ENCODE assay signal across 15 cellular contexts in the genomic region with DNA sequence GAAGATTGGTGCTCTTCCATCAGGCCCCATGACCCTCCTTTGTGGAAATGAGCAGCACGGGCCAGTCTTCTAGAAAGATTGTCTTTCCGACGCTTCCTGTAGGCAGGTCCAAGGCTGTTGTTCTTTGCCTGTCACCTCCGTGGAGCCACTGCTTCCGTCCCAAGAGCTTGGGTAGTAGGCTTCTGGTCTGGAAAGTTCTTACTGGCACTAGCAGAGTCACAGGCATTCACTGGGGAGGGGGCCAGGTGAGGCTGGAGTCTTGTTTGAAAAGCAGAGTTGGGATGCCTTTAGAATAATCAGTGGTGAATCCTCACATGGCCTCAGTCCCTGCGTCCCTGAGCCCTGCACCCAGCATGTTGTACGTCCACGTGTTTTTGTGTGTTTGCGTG.
A peak's percentile ranks its signal among the peaks of the same experiment; 100 is the strongest.
DNase-seq lines count a peak whose midpoint lies in the region; FAIRE-seq and TF ChIP-seq lines count a peak whose summit lies in the region.
"Had no signal": no experiment of that assay in that cellular context is flagged by ENCODE, and none has a peak within 500 bp of the region (broad histone marks: within the 10 kb centered on the region; RNA-seq: fewer than 3 reads in every experiment).

No MANE protein-coding gene starts in this region.

- no peaks in the 10 kb centered on the region for H3K9me3 ChIP-seq in esophagus muscularis mucosa
- H3K9me3 ChIP-seq in neuronal stem cell (replicated peaks in 1 of 2; ENCODE audit: control insufficient read depth in 2 of 2, insufficient read depth in 1 of 2, low read depth in 1 of 2, low read length in 2 of 2), result no peaks in the 10 kb centered on the region

- no peak for TF ChIP-seq CTCF in esophagus muscularis mucosa (IDR thresholded peaks at IDR 0.05)

- no peak overlapping the region for H3K18ac ChIP-seq in neuronal stem cell (ENCODE audit: low read length)

- no peak for TF ChIP-seq EP300 in esophagus muscularis mucosa (IDR thresholded peaks at IDR 0.05)

- no peak overlapping the region for H3K4me3 ChIP-seq in esophagus muscularis mucosa
- no peak overlapping the region for H3K4me3 ChIP-seq in neuronal stem cell (ENCODE audit: low read length in 2 of 2)
- H3K4me3 ChIP-seq: GM12878, GM23248 had no signal

- no peak overlapping the region for H3K4me2 ChIP-seq in neuronal stem cell (ENCODE audit: insufficient read depth, low read length, poor library complexity, severe bottlenecking)

- intact Hi-C loops in esophagus muscularis mucosa (cut with DNase I), result no loop called here

- H2BK15ac ChIP-seq in neuronal stem cell (ENCODE audit: low read length), result no peak overlapping the region

- H2BK120ac ChIP-seq in neuronal stem cell (ENCODE audit: low read depth, low read length), result no peak overlapping the region

- H3K9ac ChIP-seq in neuronal stem cell (ENCODE audit: low read depth, low read length, poor library complexity), result no peak overlapping the region
- H3K9ac ChIP-seq: GM23248 had no signal

- 81% methylated on average over 9 of the region's 9 CpGs for WGBS in esophagus muscularis mucosa
- no CpG with 5 or more reads among the region's 9 CpGs for WGBS in neuronal stem cell (ENCODE audit: extremely low coverage in 2 of 2, insufficient read length in 2 of 2, insufficient replicate concordance in 1 of 2), 2 donors

- no peak overlapping the region for H3K14ac ChIP-seq in neuronal stem cell (ENCODE audit: low read length)

- H3K4me1 ChIP-seq in esophagus muscularis mucosa, result no peaks in the 10 kb centered on the region
- H3K4me1 ChIP-seq in neuronal stem cell (ENCODE audit: control insufficient read depth in 2 of 2, insufficient read depth in 1 of 2, low read depth in 1 of 2, low read length in 2 of 2), result no peaks in the 10 kb centered on the region

- H3K4ac ChIP-seq in neuronal stem cell (ENCODE audit: low read length), result no peak overlapping the region

- no peak overlapping the region for H4K91ac ChIP-seq in neuronal stem cell (ENCODE audit: low read depth, low read length, poor library complexity)

- H2AFZ ChIP-seq in neuronal stem cell (ENCODE audit: low read length), result peak overlapping the region; percentile 57
- H2AFZ ChIP-seq: GM23248 had no signal

- peak overlapping the region; percentile 20 for H2BK5ac ChIP-seq in neuronal stem cell (ENCODE audit: low read length)

- peak; percentile 6 for DNase-seq in activated CD8-positive, alpha-beta memory T cell treated with anti-CD3 and anti-CD28 coated beads, Interleukin-2, amount 50 U/mL, for 48 hours
- no peak for DNase-seq in activated CD8-positive, alpha-beta memory T cell treated with anti-CD3 and anti-CD28 coated beads, Interleukin-2, amount 50 U/mL, for 4 hours
- DNase-seq in esophagus muscularis mucosa (ENCODE audit: extremely low spot score) (peak; percentile 72), neuronal stem cell (ENCODE audit: low spot score) (no peak), frontal cortex (ENCODE audit: low spot score in 2 of 2) (no peak), NOMO-1 treated with DMSO at 0.1 percent for 48 hours (lab: John Stamatoyannopoulos, UW; ENCODE audit: unreplicated experiment) (no peak)
- no peak for DNase-seq in activated CD4-positive, alpha-beta T cell treated with anti-CD3 and anti-CD28 coated beads for 1 hour
- DNase-seq: ACHN; Calu3; CD4-positive, alpha-beta T cell; DMS 273 treated with DMSO at 0.1 percent for 48 hours; GM23248; H9 had no signal

- H3K36me3 ChIP-seq in esophagus muscularis mucosa (no peaks in the 10 kb centered on the region), neuronal stem cell (replicated peaks in 1 of 2; ENCODE audit: control insufficient read depth in 2 of 2, insufficient read depth in 2 of 2, low read length in 2 of 2) (no peaks in the 10 kb centered on the region)

- TF ChIP-seq POLR2A in esophagus muscularis mucosa (IDR thresholded peaks at IDR 0.05; ENCODE audit: low read depth), result no peak

- no peak overlapping the region for H4K8ac ChIP-seq in neuronal stem cell (ENCODE audit: low read depth, low read length)

- no peak overlapping the region for H2AK5ac ChIP-seq in neuronal stem cell (ENCODE audit: low read depth, low read length)

- H3K79me1 ChIP-seq in neuronal stem cell (ENCODE audit: low read depth, low read length), result no peaks in the 10 kb centered on the region

- FAIRE-seq in frontal cortex (lab: Jason Lieb, UNC), result no peak
- FAIRE-seq: GM12878, GM18507 had no signal

- H3K23ac ChIP-seq in neuronal stem cell (ENCODE audit: low read depth, low read length, poor library complexity), result no peak overlapping the region

- no peak overlapping the region for H2BK12ac ChIP-seq in neuronal stem cell (ENCODE audit: low read length)

- H3K27ac ChIP-seq in esophagus muscularis mucosa (replicated peaks in 1 of 4), result no peak overlapping the region
- H3K27ac ChIP-seq in neuronal stem cell (replicated peaks; ENCODE audit: low read length), result no peak overlapping the region
- H3K27ac ChIP-seq: GM23248 had no signal

- peaks cover 0 to 5% (median 0%) of the 10 kb centered on the region in 4 donors for H3K27me3 ChIP-seq in esophagus muscularis mucosa
- peaks cover 0 to 5% (median 0%) of the 10 kb centered on the region in 3 experiments for H3K27me3 ChIP-seq in neuronal stem cell (ENCODE audit: control insufficient read depth in 3 of 3, insufficient read depth in 3 of 3, low read depth in 1 of 3, low read length in 3 of 3)

Comparison
In these comparisons a context has a peak if more than half of its experiments do, and no peak if none do; other contexts are left out.
1. DNase-seq: peak in activated CD8-positive, alpha-beta memory T cell treated with anti-CD3 and anti-CD28 coated beads, Interleukin-2, amount 50 U/mL, for 48 hours (single experiment) and esophagus muscularis mucosa (single experiment); none in activated CD8-positive, alpha-beta memory T cell treated with anti-CD3 and anti-CD28 coated beads, Interleukin-2, amount 50 U/mL, for 4 hours (single experiment), neuronal stem cell (single experiment), frontal cortex (0 of 2), NOMO-1 treated with DMSO at 0.1 percent for 48 hours (single experiment) and activated CD4-positive, alpha-beta T cell treated with anti-CD3 and anti-CD28 coated beads for 1 hour (single experiment).